1 cellular context compared by ENCODE assay signal in genomic region chr9:35871514-35871913, GRCh38.
TF ChIP-seq lines count a peak whose summit lies in the region.

No MANE protein-coding gene starts in this region.

TF ChIP-seq in IMR-90, 13 proteins besides CTCF, POLR2A, EP300 and RAD21 (continued from another document):
- TF ChIP-seq ELK1 (IDR thresholded peaks at IDR 0.05; ENCODE audit: borderline replicate concordance, low read depth, low read length): no peak
- no peak for TF ChIP-seq RCOR1 (IDR thresholded peaks at IDR 0.05; ENCODE audit: insufficient replicate concordance, low read length)
- no peak for TF ChIP-seq SMC3 (IDR thresholded peaks at IDR 0.05; ENCODE audit: low read depth, low read length)
- TF ChIP-seq FOS (IDR thresholded peaks at IDR 0.05; ENCODE audit: low read depth, low read length): no peak
- TF ChIP-seq MXI1 (IDR thresholded peaks at IDR 0.05; ENCODE audit: borderline replicate concordance, low read depth, low read length): no peak
- TF ChIP-seq RFX5 (IDR thresholded peaks at IDR 0.05; ENCODE audit: low read depth, low read length): no peak
- no peak for TF ChIP-seq CHD1 (IDR thresholded peaks at IDR 0.05; ENCODE audit: low read depth, low read length)
- TF ChIP-seq MAZ (IDR thresholded peaks at IDR 0.05; ENCODE audit: borderline replicate concordance, low read depth, low read length): no peak
